Comparison of ENCODE assay signal across 10 cellular contexts in genomic region chr1:42938596-42939184, GRCh38. TPM values are rescaled to one million over a fixed set of nuclear protein-coding genes. Genes with fewer than 3 reads are reported as not detected.
A peak's percentile ranks its signal among the peaks of the same experiment; 100 is the strongest.
DNase-seq lines count a peak whose midpoint lies in the region; ATAC-seq and TF ChIP-seq lines count a peak whose summit lies in the region.
"Had no signal": no experiment of that assay in that cellular context is flagged by ENCODE, and none has a peak within 500 bp of the region (broad histone marks: within the 10 kb centered on the region; RNA-seq: fewer than 3 reads in every experiment).

No MANE protein-coding gene starts in this region.

- H3F3A ChIP-seq in PC-3 (ENCODE audit: low read length, unreplicated experiment): peaks cover 15% of the 10 kb centered on the region

- no peaks in the 10 kb centered on the region for H4K20me1 ChIP-seq in PC-3 (ENCODE audit: low read length)

- H3K36me3 ChIP-seq in Caco-2 (ENCODE audit: control insufficient read depth, insufficient read depth, low read length) (peaks cover 20% of the 10 kb centered on the region), PC-3 (ENCODE audit: low read depth, low read length) (peaks cover 64% of the 10 kb centered on the region)

- peaks cover 66% of the 10 kb centered on the region for H3K4me1 Mint-ChIP-seq in Caco-2 (ENCODE audit: low read depth, unreplicated experiment)

- no peak overlapping the region for H3K4me3 ChIP-seq in Caco-2 (ENCODE audit: low read depth, low read length)
- H3K4me3 ChIP-seq in PC-3 (ENCODE audit: low read length): no peak overlapping the region
- H3K4me3 ChIP-seq in dorsolateral prefrontal cortex: no peak overlapping the region

- H2AFZ ChIP-seq in PC-3 (ENCODE audit: low read length): no peak overlapping the region

- H3K27me3 Mint-ChIP-seq in Caco-2 (ENCODE audit: insufficient read depth, unreplicated experiment): peaks cover 3% of the 10 kb centered on the region

- intact Hi-C loops in Caco-2 (cut with micrococcal nuclease; ENCODE audit: unreplicated experiment): no loop called here
- intact Hi-C loops in PC-3 (cut with micrococcal nuclease): loop anchor here (2.0 kb wide), 1 partner anchor 14 kb away; no protein-coding TSS in a partner anchor
- intact Hi-C loops in dorsolateral prefrontal cortex (cut with DNase I): no loop called here
- intact Hi-C loops in sciatic nerve (cut with DNase I): no loop called here

- H3K4me3 Mint-ChIP-seq in Caco-2 (ENCODE audit: unreplicated experiment): peak overlapping the region; percentile 54

- H3K36me3 Mint-ChIP-seq in Caco-2 (ENCODE audit: insufficient read depth, unreplicated experiment): peaks cover 100% of the 10 kb centered on the region

- peak overlapping the region; percentile 55 for H3K4me2 ChIP-seq in PC-3 (ENCODE audit: low read length)

- H3K9me3 ChIP-seq in Caco-2 (no peaks in the 10 kb centered on the region), PC-3 (ENCODE audit: low read length) (no peaks in the 10 kb centered on the region)

- H3K9me3 Mint-ChIP-seq in Caco-2 (ENCODE audit: unreplicated experiment): no peaks in the 10 kb centered on the region

- TF ChIP-seq CTCF in Caco-2 (IDR thresholded peaks at IDR 0.05; ENCODE audit: insufficient read depth in 1 of 2, low read depth in 1 of 2, low read length in 1 of 2, severe bottlenecking in 1 of 2, unreplicated experiment in 1 of 2): no peak
- no peak for TF ChIP-seq CTCF in PC-3 (conservative IDR thresholded peaks at IDR 0.05; ENCODE audit: low read depth, low read length)
- no peak for TF ChIP-seq CTCF in dorsolateral prefrontal cortex (IDR thresholded peaks at IDR 0.05 in 54 of 56, conservative IDR thresholded peaks at IDR 0.05 in 2 of 56; ENCODE audit: low read depth in 1 of 56, partially characterized antibody in 56 of 56)

- peaks cover 55% of the 10 kb centered on the region for H3K79me2 ChIP-seq in PC-3 (ENCODE audit: low read length)

- peak overlapping the region; percentile 93 for H3K27ac Mint-ChIP-seq in Caco-2 (ENCODE audit: unreplicated experiment)

- no peaks in the 10 kb centered on the region for H3K27me3 ChIP-seq in Caco-2 (replicated peaks; ENCODE audit: control insufficient read depth, insufficient read depth, low read length)
- no peaks in the 10 kb centered on the region for H3K27me3 ChIP-seq in PC-3 (ENCODE audit: low read length)
- no peaks in the 10 kb centered on the region for H3K27me3 ChIP-seq in dorsolateral prefrontal cortex

- H3K4me1 ChIP-seq in Caco-2: peaks cover 100% of the 10 kb centered on the region
- peaks cover 96% of the 10 kb centered on the region for H3K4me1 ChIP-seq in PC-3 (ENCODE audit: insufficient read depth, low read length)

- H3K27ac ChIP-seq in PC-3 (ENCODE audit: low read length) (peak overlapping the region; percentile 99), dorsolateral prefrontal cortex (peak overlapping the region in 37 of 59 donors; percentile 3 to 88 (median 32))

- ATAC-seq in PC-3 (no peak), sciatic nerve (no peak), GM19467 (IDR thresholded peaks at IDR 0.05; ENCODE audit: unreplicated experiment) (no peak), HG03521 (IDR thresholded peaks at IDR 0.05; ENCODE audit: unreplicated experiment) (no peak)

- peak overlapping the region; percentile 65 for H3K9ac ChIP-seq in PC-3 (ENCODE audit: low read length)

- BruUV-seq in Caco-2 (replicated peaks; lab: Mats Ljungman, UMichigan) (no TSS peak), PC-3 (replicated peaks; lab: Mats Ljungman, UMichigan) (no TSS peak)

- POLR2A ChIA-PET in Caco-2 (lab: Charles Lee): no interaction called here
- POLR2A ChIA-PET in PC-3 (lab: Charles Lee; ENCODE audit: unreplicated experiment): interaction anchor here (1.3 kb wide), 1 partner anchor 135 kb away, joined by 4 read pairs; no protein-coding TSS in a partner anchor

- DNase-seq in Caco-2: no peak
- no peak for DNase-seq in PC-3
- peak in 2 of 10 donors; percentile 11 to 29 for DNase-seq in dorsolateral prefrontal cortex
- DNase-seq in sciatic nerve (ENCODE audit: low spot score): peak; percentile 48
- DNase-seq in epidermal melanocyte (ENCODE audit: insufficient read length, low spot score): no peak
- DNase-seq in NCI-H2029 treated with DMSO at 0.1 percent for 48 hours (lab: John Stamatoyannopoulos, UW): no peak
- DNase-seq: NCI-H1105 treated with DMSO at 0.1 percent for 48 hours, SHP77 had no signal

- CTCF ChIA-PET in Caco-2 (lab: Charles Lee) (no interaction called here), PC-3 (lab: Charles Lee) (no interaction called here)

- no peaks in the 10 kb centered on the region for H3K9me2 ChIP-seq in PC-3 (replicated peaks; ENCODE audit: low read length)

RNA-seq across cellular contexts. Expression of gene SLC2A1, which starts 20.0 kb away (rescaled TPM):
- 422 and 437 TPM in 2 replicates for total RNA-seq in Caco-2 (2022)
- 245 and 264 TPM in 2 replicates for total RNA-seq in PC-3 (2014; rRNA removed)
- total RNA-seq in dorsolateral prefrontal cortex: 100 to 1,000 TPM in 67 of 120 experiments, 10 to 100 TPM in 53; 36.8 to 290 (median 105) TPM
- 968 TPM for total RNA-seq in sciatic nerve
